ENCODE assay signal across 9 cellular contexts in the genomic region with DNA sequence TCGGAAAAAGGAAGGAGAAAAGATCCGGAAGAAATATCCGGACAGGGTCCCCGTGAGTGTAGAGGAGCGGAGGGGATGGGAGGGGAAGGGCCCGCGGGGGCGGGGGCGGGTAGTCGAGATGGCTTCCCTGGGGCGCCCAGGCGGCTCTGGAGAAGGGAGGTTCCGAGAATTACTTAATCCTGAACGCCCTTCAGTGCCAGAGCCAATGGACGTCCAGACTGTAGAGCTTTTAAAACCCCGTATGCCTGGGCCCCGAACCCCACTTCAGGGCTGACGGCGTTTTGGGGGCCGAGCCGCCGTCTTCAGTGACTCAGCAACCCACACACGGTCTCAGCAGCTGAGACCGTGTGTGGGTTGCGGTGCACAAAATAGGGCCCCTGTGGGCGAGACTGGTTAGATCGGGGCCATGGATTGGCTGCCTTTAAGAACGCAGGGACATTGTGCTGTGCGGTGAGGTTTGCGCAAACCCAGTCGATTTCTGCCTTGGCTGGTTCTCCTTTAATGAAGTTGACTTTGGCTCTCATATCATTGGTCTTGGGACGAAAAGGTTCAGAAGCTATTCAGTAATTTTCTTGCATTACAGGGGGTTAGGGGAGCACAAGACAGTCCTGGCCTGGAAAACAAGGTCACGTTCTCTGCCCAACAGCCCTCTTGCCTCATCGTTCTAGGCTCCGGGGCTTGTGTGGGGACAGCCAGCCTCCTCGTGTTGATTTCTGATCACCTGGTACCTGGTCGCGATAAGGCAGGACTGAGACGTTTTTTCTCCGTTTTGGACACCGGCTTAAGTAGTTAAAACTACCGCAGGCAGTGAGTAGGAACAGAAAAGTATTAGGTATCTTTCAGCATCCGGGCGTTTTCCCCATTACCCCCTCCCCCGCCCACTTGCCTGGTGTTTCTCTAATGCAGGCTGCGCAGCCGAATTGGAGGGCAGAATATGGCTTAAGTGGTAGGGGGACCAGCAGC. TPM values are rescaled to one million over a fixed set of nuclear protein-coding genes. Genes with fewer than 3 reads are reported as not detected.
A peak's percentile ranks its signal among the peaks of the same experiment; 100 is the strongest.
DNase-seq lines count a peak whose midpoint lies in the region; ATAC-seq, FAIRE-seq and TF ChIP-seq lines count a peak whose summit lies in the region.
"Had no signal": no experiment of that assay in that cellular context is flagged by ENCODE, and none has a peak within 500 bp of the region (broad histone marks: within the 10 kb centered on the region; RNA-seq: fewer than 3 reads in every experiment).

No MANE protein-coding gene starts in this region.

- CTCF ChIA-PET in endothelial cell of umbilical vein (lab: Charles Lee), result interaction anchor here (1.1 to 4.0 kb wide), 7 partner anchors 10 to 537 kb away, joined by 3 to 22 read pairs (median 6); no protein-coding TSS in a partner anchor

- H3K9ac ChIP-seq in endothelial cell of umbilical vein (replicated peaks; ENCODE audit: extremely low read depth, insufficient read depth, low read length), result peak overlapping the region; percentile 98

- H3K36me3 ChIP-seq in endothelial cell of umbilical vein (ENCODE audit: control insufficient read depth in 2 of 2, extremely low read depth in 1 of 2, insufficient read depth in 2 of 2, low read length in 2 of 2), result peaks cover 0 to 3% of the 10 kb centered on the region in 2 experiments

- POLR2A ChIA-PET in endothelial cell of umbilical vein (lab: Charles Lee), result interaction anchor here (1.3 to 1.7 kb wide), 2 partner anchors 145 to 182 kb away, joined by 5 to 10 read pairs; no protein-coding TSS in a partner anchor

- H3K79me2 ChIP-seq in endothelial cell of umbilical vein (ENCODE audit: control insufficient read depth, insufficient read depth, low read length), result peaks cover 38% of the 10 kb centered on the region

- no peaks in the 10 kb centered on the region for H4K20me1 ChIP-seq in endothelial cell of umbilical vein (replicated peaks; ENCODE audit: control insufficient read depth, extremely low read depth, insufficient read depth, low read length)

- peak; percentile 49 for ATAC-seq in HG02938 (IDR thresholded peaks at IDR 0.05; ENCODE audit: unreplicated experiment)

- H3K27ac ChIP-seq in endothelial cell of umbilical vein (ENCODE audit: insufficient read depth, low read depth, low read length), result peak overlapping the region; percentile 96

- dilution Hi-C loops in endothelial cell of umbilical vein (cut with MboI; ENCODE audit: extremely low pct_ligation_motif_present, low sequenced_read_pairs), result no loop called here

- peak; percentile 28 for FAIRE-seq in endothelial cell of umbilical vein (lab: Jason Lieb, UNC)
- FAIRE-seq: A204.1 had no signal

- intact Hi-C loops in endothelial cell of umbilical vein (cut with micrococcal nuclease), result loop anchor here (5.0 kb wide), 2 partner anchors 196 to 459 kb away; a partner anchor contains a TSS

- no peaks in the 10 kb centered on the region for H3K27me3 ChIP-seq in endothelial cell of umbilical vein (ENCODE audit: control insufficient read depth in 2 of 2, insufficient read depth in 2 of 2, low read length in 2 of 2)

- no peaks in the 10 kb centered on the region for H3K9me3 ChIP-seq in endothelial cell of umbilical vein (replicated peaks; ENCODE audit: control insufficient read depth, insufficient read depth, low read length)

- DNase-seq in DMS 273 (lab: John Stamatoyannopoulos, UW; ENCODE audit: unreplicated experiment), result peak; percentile 59
- no peak for DNase-seq in DMS 273 treated with DMSO at 0.1 percent for 48 hours (lab: John Stamatoyannopoulos, UW)
- DNase-seq in NOMO-1 treated with dmso at 0.1 percent for 144 hours (lab: John Stamatoyannopoulos, UW; ENCODE audit: unreplicated experiment), result peak; percentile 80
- peak; percentile 80 for DNase-seq in activated CD8-positive, alpha-beta memory T cell treated with anti-CD3 and anti-CD28 coated beads, Interleukin-2, amount 50 U/mL, for 4 hours
- DNase-seq in endothelial cell of umbilical vein (ENCODE audit: low read depth, low spot score), result peak; percentile 72
- DNase-seq in midbrain (lab: John Stamatoyannopoulos, UW), result peak; percentile 84
- peak; percentile 51 for DNase-seq in stimulated activated CD8-positive, alpha-beta memory T cell treated with anti-CD3 and anti-CD28 coated beads, Interleukin-15, amount 100 ng/mL, for 24 hours (ENCODE audit: low read depth)

- H3K4me3 ChIP-seq in endothelial cell of umbilical vein (replicated peaks in 1 of 3; ENCODE audit: insufficient read depth in 1 of 3, low read depth in 1 of 3, low read length in 3 of 3), result peak overlapping the region; percentile 46 to 99 (median 93)

- BruUV-seq in endothelial cell of umbilical vein (replicated peaks; lab: Mats Ljungman, UMichigan), result TSS peak; percentile 53

- peak; percentile 25 for TF ChIP-seq POLR2A in endothelial cell of umbilical vein (IDR thresholded peaks at IDR 0.05; ENCODE audit: low read depth, low read length)

- peak overlapping the region; percentile 100 for H3K4me2 ChIP-seq in endothelial cell of umbilical vein (ENCODE audit: insufficient read depth, low read length)

- no peaks in the 10 kb centered on the region for H3K9me1 ChIP-seq in endothelial cell of umbilical vein (replicated peaks; ENCODE audit: control insufficient read depth, extremely low read depth, insufficient read depth, low read length)

- no peak for TF ChIP-seq CTCF in endothelial cell of umbilical vein (IDR thresholded peaks at IDR 0.05; ENCODE audit: extremely low read depth in 1 of 2, insufficient read depth in 1 of 2, low read depth in 1 of 2, low read length in 2 of 2)

- H3K4me1 ChIP-seq in endothelial cell of umbilical vein (ENCODE audit: control insufficient read depth, extremely low read depth, insufficient read depth, low read length), result peaks cover 11% of the 10 kb centered on the region

- peak overlapping the region; percentile 4 for H2AFZ ChIP-seq in endothelial cell of umbilical vein (ENCODE audit: low read depth, low read length)

TF ChIP-seq in endothelial cell of umbilical vein, 7 proteins besides CTCF, POLR2A, EP300 and RAD21:
- TF ChIP-seq JUN (IDR thresholded peaks at IDR 0.05; ENCODE audit: borderline replicate concordance, insufficient read depth, insufficient read length, low read depth), result no peak
- peak; percentile 26 for TF ChIP-seq FOS (IDR thresholded peaks at IDR 0.05; ENCODE audit: borderline replicate concordance, insufficient read depth, low read length)
TF ChIP-seq in endothelial cell of umbilical vein: peak in this region for 1.

RNA-seq across cellular contexts. Expression of a gene that starts 0.8 kb away (rescaled TPM):
- total RNA-seq in endothelial cell of umbilical vein, result 59.4 and 69.0 TPM in 2 replicates
- 64.8 and 65.6 TPM in 2 replicates for polyA plus RNA-seq in endothelial cell of umbilical vein
- polyA plus RNA-seq in endothelial cell of umbilical vein (2011; cell fraction: cytosol; rRNA removed), result 69.9 and 77.9 TPM in 2 replicates
- polyA plus RNA-seq in endothelial cell of umbilical vein (2011; cell fraction: nucleus; rRNA removed), result 141 and 165 TPM in 2 replicates
- 90.8 and 126 TPM in 2 replicates for polyA plus RNA-seq in endothelial cell of umbilical vein (2012)
- polyA minus RNA-seq in endothelial cell of umbilical vein, result 92.8 and 123 TPM in 2 replicates
- 31.0 TPM for polyA minus RNA-seq in endothelial cell of umbilical vein (2011; cell fraction: cytosol; rRNA and poly(A)+ RNA removed)
- polyA minus RNA-seq in endothelial cell of umbilical vein (2011; cell fraction: nucleus; rRNA and poly(A)+ RNA removed), result 101 and 121 TPM in 2 replicates

RNA-seq across cellular contexts. Expression of a gene that starts 34.6 kb away (rescaled TPM):
- total RNA-seq in endothelial cell of umbilical vein, result 0.24 TPM in 1 of 2 replicates, not detected in the other
- not detected in 2 replicates for polyA plus RNA-seq in endothelial cell of umbilical vein
- not detected in 2 replicates for polyA plus RNA-seq in endothelial cell of umbilical vein (2011; cell fraction: cytosol; rRNA removed)
- polyA plus RNA-seq in endothelial cell of umbilical vein (2011; cell fraction: nucleus; rRNA removed), result not detected in 2 replicates
- polyA plus RNA-seq in endothelial cell of umbilical vein (2012), result not detected in 2 replicates
- polyA minus RNA-seq in endothelial cell of umbilical vein, result not detected in 2 replicates
- 3.5 TPM for polyA minus RNA-seq in endothelial cell of umbilical vein (2011; cell fraction: cytosol; rRNA and poly(A)+ RNA removed)
- not detected in 2 replicates for polyA minus RNA-seq in endothelial cell of umbilical vein (2011; cell fraction: nucleus; rRNA and poly(A)+ RNA removed)

RNA-seq across cellular contexts. Expression of a gene that starts 41.5 kb away (rescaled TPM):
- not detected in 2 replicates for total RNA-seq in endothelial cell of umbilical vein
- polyA plus RNA-seq in endothelial cell of umbilical vein, result not detected in 2 replicates
- not detected in 2 replicates for polyA plus RNA-seq in endothelial cell of umbilical vein (2011; cell fraction: cytosol; rRNA removed)
- not detected in 2 replicates for polyA plus RNA-seq in endothelial cell of umbilical vein (2011; cell fraction: nucleus; rRNA removed)
- polyA plus RNA-seq in endothelial cell of umbilical vein (2012), result not detected in 2 replicates
- polyA minus RNA-seq in endothelial cell of umbilical vein, result not detected in 2 replicates
- 32.6 TPM for polyA minus RNA-seq in endothelial cell of umbilical vein (2011; cell fraction: cytosol; rRNA and poly(A)+ RNA removed)
- 0.24 TPM in 1 of 2 replicates, not detected in the other for polyA minus RNA-seq in endothelial cell of umbilical vein (2011; cell fraction: nucleus; rRNA and poly(A)+ RNA removed)
